Comparison of ENCODE assay signal across 17 cellular contexts in genomic region chr4:48237996-48238645, GRCh38. TPM values are rescaled to one million over a fixed set of nuclear protein-coding genes. Genes with fewer than 3 reads are reported as not detected.
DNase-seq lines count a peak whose midpoint lies in the region; ATAC-seq, FAIRE-seq and TF ChIP-seq lines count a peak whose summit lies in the region.
"Had no signal": no experiment of that assay in that cellular context is flagged by ENCODE, and none has a peak within 500 bp of the region (broad histone marks: within the 10 kb centered on the region; RNA-seq: fewer than 3 reads in every experiment).

No MANE protein-coding gene starts in this region.

- TF ChIP-seq POLR2A in esophagus squamous epithelium (IDR thresholded peaks at IDR 0.05) = no peak

- no peak for FAIRE-seq in small intestine (lab: Jason Lieb, UNC)

- no peaks in the 10 kb centered on the region; the same call in 1 of the 2 replicates for H4K20me1 ChIP-seq in SU-DHL-6 (ENCODE audit: low read depth, low read length)

- no peak overlapping the region for H3K9ac ChIP-seq in SU-DHL-6 (ENCODE audit: low read length)

- H3F3A ChIP-seq in SU-DHL-6 (ENCODE audit: insufficient read depth) = peaks cover 2% of the 10 kb centered on the region

- DNase-seq in left ventricle myocardium superior = no peak
- DNase-seq in right atrium auricular region (ENCODE audit: low spot score) = no peak
- DNase-seq in foreskin keratinocyte = peak; percentile 19 to 55
- peak; percentile 75 for DNase-seq in small intestine
- no peak for DNase-seq in nucleus accumbens (lab: John Stamatoyannopoulos, UW)
- DNase-seq in esophagus squamous epithelium (lab: John Stamatoyannopoulos, UW) = no peak
- DNase-seq: activated naive CD4-positive, alpha-beta T cell treated with anti-CD3 and anti-CD28 coated beads for 36 hours; caudate nucleus; DMS 273 treated with DMSO at 0.1 percent for 48 hours; GOT3; NCI-H1092; NCI-H510A treated with DMSO at 0.1 percent for 48 hours; Right ventricle myocardium superior; stimulated activated CD4-positive, alpha-beta T cell treated with anti-CD3 and anti-CD28 coated beads, Interleukin-2, amount 100 ng/mL, for 48 hours had no signal

- ATAC-seq in left ventricle myocardium superior (peak; percentile 25), foreskin keratinocyte (peak; percentile 25), GM19467 (IDR thresholded peaks at IDR 0.05; ENCODE audit: unreplicated experiment) (no peak)

- H3K27ac ChIP-seq in right atrium auricular region (no peak overlapping the region), SU-DHL-6 (ENCODE audit: low read depth, low read length) (0 out of 2 replicates have a peak overlapping the region, but pooled peaks have one; percentile 18), foreskin keratinocyte (no peak overlapping the region), small intestine (ENCODE audit: low read depth in 1 of 2, low read length in 1 of 2) (no peak overlapping the region), esophagus squamous epithelium (no peak overlapping the region)
- H3K27ac ChIP-seq: vagina had no signal

- H3K4me2 ChIP-seq in SU-DHL-6 (ENCODE audit: low read depth, low read length, poor library complexity, severe bottlenecking) = peak overlapping the region; percentile 21

- no peaks in the 10 kb centered on the region for H3K36me3 ChIP-seq in right atrium auricular region
- H3K36me3 ChIP-seq in SU-DHL-6 (ENCODE audit: low read length) = 0 out of 2 replicates have a peak, but pooled peaks cover 5% of the 10 kb centered on the region
- H3K36me3 ChIP-seq in small intestine (ENCODE audit: control insufficient read depth in 2 of 2, insufficient read depth in 2 of 2, low read length in 2 of 2) = no peaks in the 10 kb centered on the region
- no peaks in the 10 kb centered on the region for H3K36me3 ChIP-seq in esophagus squamous epithelium
- H3K36me3 ChIP-seq: vagina had no signal

- WGBS in small intestine, 3 donors = 10 to 31% (median 14%) methylated on average over 4 of the region's 4 CpGs
- 25 to 33% methylated on average over 4 of the region's 4 CpGs for WGBS in esophagus squamous epithelium, 2 donors

- H3K9me2 ChIP-seq in SU-DHL-6 (replicated peaks; ENCODE audit: insufficient read depth, low read length) = no peaks in the 10 kb centered on the region

- H2AFZ ChIP-seq in SU-DHL-6 (ENCODE audit: low read depth, low read length, severe bottlenecking) = no peak overlapping the region

- H3K4me1 ChIP-seq in right atrium auricular region (no peaks in the 10 kb centered on the region), foreskin keratinocyte (peaks cover 5% of the 10 kb centered on the region), small intestine (ENCODE audit: control insufficient read depth in 2 of 2, insufficient read depth in 1 of 2, low read depth in 1 of 2, low read length in 1 of 2) (no peaks in the 10 kb centered on the region), esophagus squamous epithelium (peaks cover 0 to 10% (median 0%) of the 10 kb centered on the region in 3 donors)
- H3K4me1 ChIP-seq: vagina had no signal

- intact Hi-C loops in left ventricle myocardium superior (cut with micrococcal nuclease) (no loop called here), esophagus squamous epithelium (cut with DNase I) (no loop called here)

- H3K4me3 ChIP-seq in right atrium auricular region = no peak overlapping the region
- H3K4me3 ChIP-seq in SU-DHL-6 (ENCODE audit: insufficient read depth, low read length, poor library complexity, severe bottlenecking) = no peak overlapping the region
- H3K4me3 ChIP-seq in small intestine (ENCODE audit: low read depth in 1 of 2, low read length in 2 of 2) = no peak overlapping the region
- no peak overlapping the region for H3K4me3 ChIP-seq in esophagus squamous epithelium
- H3K4me3 ChIP-seq: vagina had no signal

- H3K27me3 ChIP-seq in right atrium auricular region (no peaks in the 10 kb centered on the region), SU-DHL-6 (ENCODE audit: low read length) (no peaks in the 10 kb centered on the region), foreskin keratinocyte (no peaks in the 10 kb centered on the region), small intestine (ENCODE audit: control insufficient read depth in 2 of 2, insufficient read depth in 2 of 2, low read length in 2 of 2) (no peaks in the 10 kb centered on the region), esophagus squamous epithelium (no peaks in the 10 kb centered on the region)
- H3K27me3 ChIP-seq: vagina had no signal

- peaks cover 100% of the 10 kb centered on the region for H3K79me2 ChIP-seq in SU-DHL-6 (ENCODE audit: insufficient read depth, low read length)

- TF ChIP-seq CTCF in right atrium auricular region (IDR thresholded peaks at IDR 0.05) (no peak), SU-DHL-6 (IDR thresholded peaks at IDR 0.05; ENCODE audit: insufficient read depth, low read length, poor library complexity, severe bottlenecking) (no peak), foreskin keratinocyte (conservative IDR thresholded peaks at IDR 0.05) (no peak), esophagus squamous epithelium (IDR thresholded peaks at IDR 0.05) (no peak)

- H3K9me3 ChIP-seq in right atrium auricular region (no peaks in the 10 kb centered on the region), SU-DHL-6 (ENCODE audit: insufficient read depth, low read length) (no peaks in the 10 kb centered on the region), small intestine (ENCODE audit: control insufficient read depth, low read depth) (no peaks in the 10 kb centered on the region), esophagus squamous epithelium (no peaks in the 10 kb centered on the region)
- H3K9me3 ChIP-seq: vagina had no signal

RNA-seq across cellular contexts. Expression of gene TEC, which starts 31.5 kb away (rescaled TPM):
- total RNA-seq in left ventricle myocardium superior (2.2 TPM), right atrium auricular region (1 to 10 TPM; 1.1 to 1.3 TPM), foreskin keratinocyte (0.07 and 0.24 TPM in 2 replicates), esophagus squamous epithelium (1 to 10 TPM; 3.8 to 8.6 (median 7.2) TPM)
- polyA plus RNA-seq in foreskin keratinocyte (0.06 and 0.07 TPM in 2 replicates), small intestine (1 to 10 TPM; 1.3 to 3.8 (median 2.7) TPM)

Comparison
In these comparisons a context has a peak if more than half of its experiments do, and no peak if none do; other contexts are left out.
1. DNase-seq: peak in foreskin keratinocyte (2 of 2) and small intestine (single experiment); none in left ventricle myocardium superior (single experiment), right atrium auricular region (single experiment), nucleus accumbens (0 of 56) and esophagus squamous epithelium (single experiment).